In genomic region chr3:13475871-13476590, GRCh38 we compare ENCODE assay signal across 1 cellular context.
TF ChIP-seq lines count a peak whose summit lies in the region.

No MANE protein-coding gene starts in this region.

TF ChIP-seq in HepG2, 621 proteins besides CTCF, POLR2A, EP300 and RAD21 (continued from another document and continues in another):
- peak; percentile 93 for TF ChIP-seq PAXIP1 (CRISPR knock-in tag; conservative IDR thresholded peaks at IDR 0.05)
- peak; percentile 63; the same call in 1 of the 2 replicates for TF ChIP-seq SPEN (CRISPR knock-in tag; IDR thresholded peaks at IDR 0.05; ENCODE audit: low read depth)
- TF ChIP-seq AHDC1 (CRISPR knock-in tag; IDR thresholded peaks at IDR 0.05; ENCODE audit: borderline replicate concordance) = peak; percentile 56; the same call in 1 of the 2 replicates
- TF ChIP-seq ZBTB20 (CRISPR knock-in tag; IDR thresholded peaks at IDR 0.05; ENCODE audit: borderline replicate concordance, low read depth) = no peak
- no peak for TF ChIP-seq REST (IDR thresholded peaks at IDR 0.05; ENCODE audit: borderline replicate concordance in 1 of 2, low read depth in 1 of 2, low read length in 2 of 2)
- peak; percentile 29; the same call in 1 of the 2 replicates for TF ChIP-seq ZMYM4 (CRISPR knock-in tag; IDR thresholded peaks at IDR 0.05)
- TF ChIP-seq SATB2 (CRISPR knock-in tag; IDR thresholded peaks at IDR 0.05) = no peak
- TF ChIP-seq ZBTB10 (CRISPR knock-in tag; IDR thresholded peaks at IDR 0.05; ENCODE audit: borderline replicate concordance) = no peak
- no peak for TF ChIP-seq ZNF280B (CRISPR knock-in tag; IDR thresholded peaks at IDR 0.05; ENCODE audit: borderline replicate concordance)
- peak; percentile 58; the same call in 1 of the 2 replicates for TF ChIP-seq ARID2 (CRISPR knock-in tag; IDR thresholded peaks at IDR 0.05; ENCODE audit: borderline replicate concordance)
- peak; percentile 99 for TF ChIP-seq ZBTB34 (CRISPR knock-in tag; IDR thresholded peaks at IDR 0.05)
- no peak for TF ChIP-seq YEATS4 (CRISPR knock-in tag; IDR thresholded peaks at IDR 0.05; ENCODE audit: borderline replicate concordance)
- TF ChIP-seq ZNF550 (CRISPR knock-in tag; IDR thresholded peaks at IDR 0.05; ENCODE audit: borderline replicate concordance) = no peak
- no peak for TF ChIP-seq CC2D1A (CRISPR knock-in tag; IDR thresholded peaks at IDR 0.05)
- no peak for TF ChIP-seq RFX5 (IDR thresholded peaks at IDR 0.05; ENCODE audit: low read depth, low read length)
- no peak for TF ChIP-seq PLSCR1 (CRISPR knock-in tag; IDR thresholded peaks at IDR 0.05; ENCODE audit: borderline replicate concordance)
- TF ChIP-seq ZNF292 (CRISPR knock-in tag; IDR thresholded peaks at IDR 0.05; ENCODE audit: borderline replicate concordance, low read depth) = no peak; the same call in 1 of the 2 replicates
- TF ChIP-seq IKZF1 (IDR thresholded peaks at IDR 0.05) = no peak
- no peak for TF ChIP-seq PITX1 (CRISPR knock-in tag; IDR thresholded peaks at IDR 0.05)
- no peak for TF ChIP-seq ZNF337 (CRISPR knock-in tag; IDR thresholded peaks at IDR 0.05; ENCODE audit: borderline replicate concordance, low read depth)
- TF ChIP-seq ZFP36L1 (CRISPR knock-in tag; IDR thresholded peaks at IDR 0.05) = no peak
- TF ChIP-seq E2F1 (CRISPR knock-in tag; IDR thresholded peaks at IDR 0.05) = no peak
- TF ChIP-seq ASH2L (IDR thresholded peaks at IDR 0.05; ENCODE audit: insufficient read length, low read depth, low read length) = no peak
- TF ChIP-seq ZNF740 (CRISPR knock-in tag; IDR thresholded peaks at IDR 0.05) = no peak
- peak; percentile 93 for TF ChIP-seq MEIS1 (CRISPR knock-in tag; IDR thresholded peaks at IDR 0.05; ENCODE audit: borderline replicate concordance)
- no peak for TF ChIP-seq ZNF383 (CRISPR knock-in tag; IDR thresholded peaks at IDR 0.05; ENCODE audit: borderline replicate concordance)
- TF ChIP-seq AGO2 (optimal IDR thresholded peaks at IDR 0.05; ENCODE audit: low read depth, low read length) = no peak
- TF ChIP-seq ZKSCAN8 (CRISPR knock-in tag; IDR thresholded peaks at IDR 0.05; ENCODE audit: borderline replicate concordance) = peak; percentile 86; the same call in 1 of the 2 replicates
- peak; percentile 92; the same call in 1 of the 2 replicates for TF ChIP-seq ZBTB39 (CRISPR knock-in tag; IDR thresholded peaks at IDR 0.05)
- TF ChIP-seq TMF1 (CRISPR knock-in tag; IDR thresholded peaks at IDR 0.05; ENCODE audit: low read depth) = peak; percentile 42; the same call in 1 of the 2 replicates
